ENCODE assay signal across 1 cellular context in the genomic region with DNA sequence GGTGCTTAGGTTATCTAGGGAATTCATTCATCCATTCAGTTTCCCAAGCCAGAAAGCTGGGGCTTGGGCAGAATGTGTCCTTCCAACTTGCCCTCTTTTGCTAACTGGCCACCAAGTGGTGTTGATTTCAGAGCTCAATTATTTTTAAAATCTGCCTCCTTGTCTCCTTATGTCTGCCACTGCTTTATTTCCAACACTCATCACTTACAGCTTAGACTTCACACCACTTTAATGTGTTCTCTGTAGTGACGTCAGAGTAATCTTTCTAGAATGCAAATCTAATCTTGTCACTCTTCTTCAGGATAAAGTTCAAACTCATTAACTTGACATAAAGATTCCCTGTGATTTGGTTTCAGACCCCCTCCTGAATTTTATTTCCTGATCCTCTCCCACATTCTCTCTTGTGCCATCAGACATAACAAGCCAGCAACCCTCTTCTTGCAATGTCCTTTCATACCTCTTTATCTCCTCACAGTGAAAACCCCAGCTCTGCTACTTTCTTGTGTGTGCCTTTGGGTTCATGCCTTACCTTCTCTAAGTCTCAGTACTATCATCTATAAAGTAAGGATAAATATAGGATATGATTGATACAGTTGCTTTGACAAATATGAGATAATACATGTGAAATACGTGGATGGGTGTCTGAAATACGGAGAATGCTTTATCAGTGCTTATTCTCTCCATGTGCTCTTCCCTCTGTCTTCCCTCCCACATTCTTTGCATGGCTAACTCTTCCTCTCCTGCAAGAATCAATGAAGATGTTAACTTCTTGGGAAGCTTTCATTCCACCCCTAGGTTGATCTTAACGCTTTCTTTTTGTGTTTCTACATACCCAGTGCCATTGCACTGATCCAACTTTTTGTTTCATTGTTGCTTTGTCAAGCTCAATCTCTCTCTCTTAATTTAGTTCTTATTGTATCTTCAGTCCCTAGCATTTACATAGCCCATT.
TF ChIP-seq lines count a peak whose summit lies in the region.

No MANE protein-coding gene starts in this region.

TF ChIP-seq in HepG2, 621 proteins besides CTCF, POLR2A, EP300 and RAD21:
- TF ChIP-seq KMT2B (CRISPR knock-in tag; IDR thresholded peaks at IDR 0.05) (no peak), ZNF335 (CRISPR knock-in tag; IDR thresholded peaks at IDR 0.05) (no peak), ZNF251 (CRISPR knock-in tag; IDR thresholded peaks at IDR 0.05) (no peak), MEF2D (CRISPR knock-in tag; IDR thresholded peaks at IDR 0.05) (no peak), CBFB (CRISPR knock-in tag; IDR thresholded peaks at IDR 0.05) (no peak), ZNF772 (CRISPR knock-in tag; IDR thresholded peaks at IDR 0.05) (no peak), CREB1 (IDR thresholded peaks at IDR 0.05) (peak; percentile 95), CREB1 (CRISPR knock-in tag; IDR thresholded peaks at IDR 0.05) (no peak), ZNF703 (CRISPR knock-in tag; IDR thresholded peaks at IDR 0.05; ENCODE audit: borderline replicate concordance) (no peak), ATF7 (IDR thresholded peaks at IDR 0.05) (peak; percentile 71), ATF7 (CRISPR knock-in tag; IDR thresholded peaks at IDR 0.05) (no peak)
- TF ChIP-seq, protein P1, sequence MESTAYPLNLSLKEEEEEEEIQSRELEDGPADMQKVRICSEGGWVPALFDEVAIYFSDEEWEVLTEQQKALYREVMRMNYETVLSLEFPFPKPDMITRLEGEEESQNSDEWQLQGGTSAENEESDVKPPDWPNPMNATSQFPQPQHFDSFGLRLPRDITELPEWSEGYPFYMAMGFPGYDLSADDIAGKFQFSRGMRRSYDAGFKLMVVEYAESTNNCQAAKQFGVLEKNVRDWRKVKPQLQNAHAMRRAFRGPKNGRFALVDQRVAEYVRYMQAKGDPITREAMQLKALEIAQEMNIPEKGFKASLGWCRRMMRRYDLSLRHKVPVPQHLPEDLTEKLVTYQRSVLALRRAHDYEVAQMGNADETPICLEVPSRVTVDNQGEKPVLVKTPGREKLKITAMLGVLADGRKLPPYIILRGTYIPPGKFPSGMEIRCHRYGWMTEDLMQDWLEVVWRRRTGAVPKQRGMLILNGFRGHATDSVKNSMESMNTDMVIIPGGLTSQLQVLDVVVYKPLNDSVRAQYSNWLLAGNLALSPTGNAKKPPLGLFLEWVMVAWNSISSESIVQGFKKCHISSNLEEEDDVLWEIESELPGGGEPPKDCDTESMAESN (CRISPR knock-in tag; conservative IDR thresholded peaks at IDR 0.05) = no peak
- TF ChIP-seq, protein P2, sequence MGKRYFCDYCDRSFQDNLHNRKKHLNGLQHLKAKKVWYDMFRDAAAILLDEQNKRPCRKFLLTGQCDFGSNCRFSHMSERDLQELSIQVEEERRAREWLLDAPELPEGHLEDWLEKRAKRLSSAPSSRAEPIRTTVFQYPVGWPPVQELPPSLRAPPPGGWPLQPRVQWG (CRISPR knock-in tag; IDR thresholded peaks at IDR 0.05; ENCODE audit: borderline replicate concordance, low read depth) = no peak
